In the genomic region with DNA sequence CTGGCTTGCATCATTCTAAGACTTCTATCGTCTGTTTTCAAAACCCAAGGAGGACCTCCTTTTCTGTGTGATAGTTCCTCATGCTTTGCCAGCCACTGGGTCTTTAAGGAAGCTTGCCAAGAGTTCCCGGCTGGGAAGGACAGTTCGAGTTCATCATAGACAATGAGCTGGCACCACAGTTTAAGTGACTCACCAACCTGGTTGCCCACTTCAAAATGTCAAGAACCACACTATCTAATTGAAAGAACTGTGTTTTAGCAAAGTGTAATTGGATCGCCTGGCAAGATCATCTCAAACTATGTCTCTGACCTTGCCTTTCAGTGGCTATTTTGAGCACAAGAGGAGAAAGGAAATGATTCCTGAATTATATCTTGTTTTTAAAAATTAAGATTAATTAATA, we compare ENCODE assay signal across 18 cellular contexts. TPM values are rescaled to one million over a fixed set of nuclear protein-coding genes. Genes with fewer than 3 reads are reported as not detected.
DNase-seq lines count a peak whose midpoint lies in the region; FAIRE-seq and TF ChIP-seq lines count a peak whose summit lies in the region.
"Had no signal": no experiment of that assay in that cellular context is flagged by ENCODE, and none has a peak within 500 bp of the region (broad histone marks: within the 10 kb centered on the region; RNA-seq: fewer than 3 reads in every experiment).

No MANE protein-coding gene starts in this region.

- peak; percentile 94 for FAIRE-seq in RCC 7860 (lab: Jason Lieb, UNC)
- FAIRE-seq: colon had no signal

- H3K9me3 ChIP-seq in MG63, result no peaks in the 10 kb centered on the region
- H3K9me3 ChIP-seq: heart left ventricle had no signal

- H3K27me3 ChIP-seq in MG63, result no peaks in the 10 kb centered on the region

- no peak overlapping the region for H3K4me3 ChIP-seq in MG63
- H3K4me3 ChIP-seq: heart left ventricle had no signal

- no peaks in the 10 kb centered on the region for H3K36me3 ChIP-seq in MG63
- H3K36me3 ChIP-seq: heart left ventricle had no signal

- DNase-seq in DMS79 treated with DMSO at 0.1 percent for 48 hours (lab: John Stamatoyannopoulos, UW) (peak; percentile 32), MG63 (peak; percentile 71), RCC 7860 (ENCODE audit: low spot score) (peak; percentile 76), kidney tubule cell (ENCODE audit: low spot score) (peak; percentile 41), NAMALWA (ENCODE audit: low spot score) (no peak), islet precursor cell (no peak), GM10266 (ENCODE audit: extremely low spot score) (no peak)
- DNase-seq: activated CD4-positive, alpha-beta memory T cell treated with anti-CD3 and anti-CD28 coated beads, Interleukin-2, amount 10 ng/mL, durations not matched to agents 7 days and 5 days; activated naive CD4-positive, alpha-beta T cell treated with anti-CD3 and anti-CD28 coated beads, Interleukin-2, amount 50 U/mL, for 16 hours; activated T-cell treated with anti-CD3 and anti-CD28 coated beads, Interleukin-2, amount 50 U/mL, for 72 hours; CD8-positive, alpha-beta memory T cell; endodermal cell; heart left ventricle; NCI-H1417 treated with DMSO at 0.1 percent for 48 hours; retina; SHP77 treated with DMSO at 0.1 percent for 48 hours had no signal

- TF ChIP-seq CTCF in GM10266 (IDR thresholded peaks at IDR 0.05; ENCODE audit: control insufficient read depth, insufficient read depth, low read depth, missing control alignments), result no peak

RNA-seq across cellular contexts. Expression of a gene that starts 27.9 kb away (rescaled TPM):
- 0.07 TPM in 1 of 2 replicates, not detected in the other for total RNA-seq in MG63 (2014; rRNA removed; shearing (Covaris generic); ENCODE audit: low replicate concordance)
- total RNA-seq: activated CD4-positive, alpha-beta memory T cell treated with anti-CD3 and anti-CD28 coated beads, Interleukin-2, amount 10 ng/mL, durations not matched to agents 7 days and 5 days; CD8-positive, alpha-beta memory T cell; NCI-H460 had no signal

Comparison
In these comparisons a context has a peak if more than half of its experiments do, and no peak if none do; other contexts are left out.
1. DNase-seq: peak in DMS79 treated with DMSO at 0.1 percent for 48 hours (single experiment), MG63 (single experiment), RCC 7860 (single experiment) and kidney tubule cell (single experiment); none in NAMALWA (single experiment), islet precursor cell (single experiment) and GM10266 (single experiment).